1 cellular context compared by ENCODE assay signal in the genomic region with DNA sequence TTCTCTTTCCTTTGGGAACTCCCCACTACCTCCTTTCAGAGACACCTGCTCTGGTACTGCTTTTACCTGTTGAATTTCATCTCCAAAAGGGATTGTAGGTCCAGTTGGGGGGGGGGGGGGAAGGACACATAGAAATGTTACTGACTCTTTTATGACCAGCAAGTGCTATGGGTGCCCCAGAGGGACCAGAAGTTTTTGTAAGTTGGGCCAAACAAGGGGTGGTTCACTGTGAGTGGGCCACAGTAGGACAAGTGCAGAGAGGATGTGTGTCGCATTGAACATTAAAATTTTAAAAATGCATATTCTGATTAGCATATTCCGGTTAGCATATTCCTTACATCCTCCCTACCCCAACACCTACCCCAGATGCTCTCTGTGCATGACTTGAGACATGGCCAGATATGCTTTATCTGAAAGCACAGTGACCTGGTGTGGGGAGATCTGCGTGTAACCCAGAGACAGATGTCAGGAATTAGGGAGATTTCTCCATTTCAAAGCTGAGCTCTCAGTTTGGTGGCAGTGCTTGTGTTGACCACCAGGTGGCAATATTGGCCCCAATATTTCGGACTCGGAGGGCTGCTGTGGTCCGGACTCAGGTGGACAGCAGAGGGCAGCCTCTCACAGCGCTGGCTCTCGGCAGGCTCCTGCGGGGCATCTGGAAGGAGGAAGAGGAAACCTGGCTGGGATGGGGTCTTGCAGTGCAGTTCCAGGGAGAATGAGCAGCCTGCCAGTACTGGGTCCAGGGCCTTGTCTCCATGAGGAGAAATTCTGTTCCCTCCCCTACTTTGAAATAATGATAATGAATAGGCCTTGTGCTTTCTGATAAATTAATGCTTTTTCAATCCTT.
A peak's percentile ranks its signal among the peaks of the same experiment; 100 is the strongest.
TF ChIP-seq lines count a peak whose summit lies in the region.

No MANE protein-coding gene starts in this region.

TF ChIP-seq in HepG2, 621 proteins besides CTCF, POLR2A, EP300 and RAD21 (continued from another document and continues in another):
- TF ChIP-seq, protein P1, sequence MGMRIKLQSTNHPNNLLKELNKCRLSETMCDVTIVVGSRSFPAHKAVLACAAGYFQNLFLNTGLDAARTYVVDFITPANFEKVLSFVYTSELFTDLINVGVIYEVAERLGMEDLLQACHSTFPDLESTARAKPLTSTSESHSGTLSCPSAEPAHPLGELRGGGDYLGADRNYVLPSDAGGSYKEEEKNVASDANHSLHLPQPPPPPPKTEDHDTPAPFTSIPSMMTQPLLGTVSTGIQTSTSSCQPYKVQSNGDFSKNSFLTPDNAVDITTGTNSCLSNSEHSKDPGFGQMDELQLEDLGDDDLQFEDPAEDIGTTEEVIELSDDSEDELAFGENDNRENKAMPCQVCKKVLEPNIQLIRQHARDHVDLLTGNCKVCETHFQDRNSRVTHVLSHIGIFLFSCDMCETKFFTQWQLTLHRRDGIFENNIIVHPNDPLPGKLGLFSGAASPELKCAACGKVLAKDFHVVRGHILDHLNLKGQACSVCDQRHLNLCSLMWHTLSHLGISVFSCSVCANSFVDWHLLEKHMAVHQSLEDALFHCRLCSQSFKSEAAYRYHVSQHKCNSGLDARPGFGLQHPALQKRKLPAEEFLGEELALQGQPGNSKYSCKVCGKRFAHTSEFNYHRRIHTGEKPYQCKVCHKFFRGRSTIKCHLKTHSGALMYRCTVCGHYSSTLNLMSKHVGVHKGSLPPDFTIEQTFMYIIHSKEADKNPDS (CRISPR knock-in tag; IDR thresholded peaks at IDR 0.05) = no peak
- TF ChIP-seq SIN3A (IDR thresholded peaks at IDR 0.05; ENCODE audit: borderline replicate concordance, low read depth, low read length) (no peak), SRSF9 (IDR thresholded peaks at IDR 0.05; ENCODE audit: borderline replicate concordance, insufficient read depth, low read depth, low read length, poor library complexity, severe bottlenecking) (no peak), ZNF607 (CRISPR knock-in tag; IDR thresholded peaks at IDR 0.05; ENCODE audit: borderline replicate concordance) (peak; percentile 79; the same call in 1 of the 2 replicates), SIN3B (IDR thresholded peaks at IDR 0.05; ENCODE audit: low read length) (no peak; the same call in 1 of the 2 replicates), HNF4G (IDR thresholded peaks at IDR 0.05; ENCODE audit: borderline replicate concordance, low read depth, low read length) (no peak), HNF4G (CRISPR knock-in tag; IDR thresholded peaks at IDR 0.05; ENCODE audit: borderline replicate concordance, low read depth) (peak; percentile 18; the same call in 1 of the 2 replicates), KLF11 (CRISPR knock-in tag; IDR thresholded peaks at IDR 0.05) (no peak; the same call in 1 of the 2 replicates), ZNF383 (CRISPR knock-in tag; IDR thresholded peaks at IDR 0.05; ENCODE audit: borderline replicate concordance) (no peak), ONECUT2 (CRISPR knock-in tag; IDR thresholded peaks at IDR 0.05) (peak; percentile 50; the same call in 1 of the 2 replicates), TP53 (CRISPR knock-in tag; conservative IDR thresholded peaks at IDR 0.05) (no peak; the same call in 1 of the 2 replicates), SRY (CRISPR knock-in tag; IDR thresholded peaks at IDR 0.05) (peak; percentile 60; the same call in 1 of the 2 replicates), YY1 (IDR thresholded peaks at IDR 0.05; ENCODE audit: insufficient read depth, insufficient replicate concordance, low read depth, low read length) (peak; percentile 83), RBM22 (optimal IDR thresholded peaks at IDR 0.05; ENCODE audit: low read length) (no peak), ZNF660 (CRISPR knock-in tag; IDR thresholded peaks at IDR 0.05; ENCODE audit: borderline replicate concordance, low read depth) (no peak), WIZ (CRISPR knock-in tag; IDR thresholded peaks at IDR 0.05) (no peak), ZNF136 (CRISPR knock-in tag; IDR thresholded peaks at IDR 0.05; ENCODE audit: low read depth) (0 out of 2 replicates have a peak, but pooled peaks have one; percentile 79), HMG20A (CRISPR knock-in tag; IDR thresholded peaks at IDR 0.05; ENCODE audit: borderline replicate concordance) (no peak), CBX1 (IDR thresholded peaks at IDR 0.05; ENCODE audit: low read depth) (peak; percentile 84), ZNF331 (CRISPR knock-in tag; IDR thresholded peaks at IDR 0.05) (peak; percentile 93), ZNF205 (CRISPR knock-in tag; IDR thresholded peaks at IDR 0.05) (peak; percentile 97), ZNF12 (CRISPR knock-in tag; IDR thresholded peaks at IDR 0.05) (no peak)
- TF ChIP-seq, protein P2, sequence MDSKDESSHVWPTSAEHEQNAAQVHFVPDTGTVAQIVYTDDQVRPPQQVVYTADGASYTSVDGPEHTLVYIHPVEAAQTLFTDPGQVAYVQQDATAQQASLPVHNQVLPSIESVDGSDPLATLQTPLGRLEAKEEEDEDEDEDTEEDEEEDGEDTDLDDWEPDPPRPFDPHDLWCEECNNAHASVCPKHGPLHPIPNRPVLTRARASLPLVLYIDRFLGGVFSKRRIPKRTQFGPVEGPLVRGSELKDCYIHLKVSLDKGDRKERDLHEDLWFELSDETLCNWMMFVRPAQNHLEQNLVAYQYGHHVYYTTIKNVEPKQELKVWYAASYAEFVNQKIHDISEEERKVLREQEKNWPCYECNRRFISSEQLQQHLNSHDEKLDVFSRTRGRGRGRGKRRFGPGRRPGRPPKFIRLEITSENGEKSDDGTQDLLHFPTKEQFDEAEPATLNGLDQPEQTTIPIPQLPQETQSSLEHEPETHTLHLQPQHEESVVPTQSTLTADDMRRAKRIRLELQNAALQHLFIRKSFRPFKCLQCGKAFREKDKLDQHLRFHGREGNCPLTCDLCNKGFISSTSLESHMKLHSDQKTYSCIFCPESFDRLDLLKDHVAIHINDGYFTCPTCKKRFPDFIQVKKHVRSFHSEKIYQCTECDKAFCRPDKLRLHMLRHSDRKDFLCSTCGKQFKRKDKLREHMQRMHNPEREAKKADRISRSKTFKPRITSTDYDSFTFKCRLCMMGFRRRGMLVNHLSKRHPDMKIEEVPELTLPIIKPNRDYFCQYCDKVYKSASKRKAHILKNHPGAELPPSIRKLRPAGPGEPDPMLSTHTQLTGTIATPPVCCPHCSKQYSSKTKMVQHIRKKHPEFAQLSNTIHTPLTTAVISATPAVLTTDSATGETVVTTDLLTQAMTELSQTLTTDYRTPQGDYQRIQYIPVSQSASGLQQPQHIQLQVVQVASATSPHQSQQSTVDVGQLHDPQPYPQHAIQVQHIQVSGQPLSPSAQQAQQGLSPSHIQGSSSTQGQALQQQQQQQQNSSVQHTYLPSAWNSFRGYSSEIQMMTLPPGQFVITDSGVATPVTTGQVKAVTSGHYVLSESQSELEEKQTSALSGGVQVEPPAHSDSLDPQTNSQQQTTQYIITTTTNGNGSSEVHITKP (CRISPR knock-in tag; IDR thresholded peaks at IDR 0.05; ENCODE audit: low read depth) = peak; percentile 82; the same call in 1 of the 2 replicates
- TF ChIP-seq, protein P3, sequence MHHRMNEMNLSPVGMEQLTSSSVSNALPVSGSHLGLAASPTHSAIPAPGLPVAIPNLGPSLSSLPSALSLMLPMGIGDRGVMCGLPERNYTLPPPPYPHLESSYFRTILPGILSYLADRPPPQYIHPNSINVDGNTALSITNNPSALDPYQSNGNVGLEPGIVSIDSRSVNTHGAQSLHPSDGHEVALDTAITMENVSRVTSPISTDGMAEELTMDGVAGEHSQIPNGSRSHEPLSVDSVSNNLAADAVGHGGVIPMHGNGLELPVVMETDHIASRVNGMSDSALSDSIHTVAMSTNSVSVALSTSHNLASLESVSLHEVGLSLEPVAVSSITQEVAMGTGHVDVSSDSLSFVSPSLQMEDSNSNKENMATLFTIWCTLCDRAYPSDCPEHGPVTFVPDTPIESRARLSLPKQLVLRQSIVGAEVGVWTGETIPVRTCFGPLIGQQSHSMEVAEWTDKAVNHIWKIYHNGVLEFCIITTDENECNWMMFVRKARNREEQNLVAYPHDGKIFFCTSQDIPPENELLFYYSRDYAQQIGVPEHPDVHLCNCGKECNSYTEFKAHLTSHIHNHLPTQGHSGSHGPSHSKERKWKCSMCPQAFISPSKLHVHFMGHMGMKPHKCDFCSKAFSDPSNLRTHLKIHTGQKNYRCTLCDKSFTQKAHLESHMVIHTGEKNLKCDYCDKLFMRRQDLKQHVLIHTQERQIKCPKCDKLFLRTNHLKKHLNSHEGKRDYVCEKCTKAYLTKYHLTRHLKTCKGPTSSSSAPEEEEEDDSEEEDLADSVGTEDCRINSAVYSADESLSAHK (CRISPR knock-in tag; IDR thresholded peaks at IDR 0.05; ENCODE audit: borderline replicate concordance) = peak; percentile 71; the same call in 1 of the 2 replicates
- TF ChIP-seq, protein P4, sequence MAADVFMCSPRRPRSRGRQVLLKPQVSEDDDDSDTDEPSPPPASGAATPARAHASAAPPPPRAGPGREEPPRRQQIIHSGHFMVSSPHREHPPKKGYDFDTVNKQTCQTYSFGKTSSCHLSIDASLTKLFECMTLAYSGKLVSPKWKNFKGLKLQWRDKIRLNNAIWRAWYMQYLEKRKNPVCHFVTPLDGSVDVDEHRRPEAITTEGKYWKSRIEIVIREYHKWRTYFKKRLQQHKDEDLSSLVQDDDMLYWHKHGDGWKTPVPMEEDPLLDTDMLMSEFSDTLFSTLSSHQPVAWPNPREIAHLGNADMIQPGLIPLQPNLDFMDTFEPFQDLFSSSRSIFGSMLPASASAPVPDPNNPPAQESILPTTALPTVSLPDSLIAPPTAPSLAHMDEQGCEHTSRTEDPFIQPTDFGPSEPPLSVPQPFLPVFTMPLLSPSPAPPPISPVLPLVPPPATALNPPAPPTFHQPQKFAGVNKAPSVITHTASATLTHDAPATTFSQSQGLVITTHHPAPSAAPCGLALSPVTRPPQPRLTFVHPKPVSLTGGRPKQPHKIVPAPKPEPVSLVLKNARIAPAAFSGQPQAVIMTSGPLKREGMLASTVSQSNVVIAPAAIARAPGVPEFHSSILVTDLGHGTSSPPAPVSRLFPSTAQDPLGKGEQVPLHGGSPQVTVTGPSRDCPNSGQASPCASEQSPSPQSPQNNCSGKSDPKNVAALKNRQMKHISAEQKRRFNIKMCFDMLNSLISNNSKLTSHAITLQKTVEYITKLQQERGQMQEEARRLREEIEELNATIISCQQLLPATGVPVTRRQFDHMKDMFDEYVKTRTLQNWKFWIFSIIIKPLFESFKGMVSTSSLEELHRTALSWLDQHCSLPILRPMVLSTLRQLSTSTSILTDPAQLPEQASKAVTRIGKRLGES (CRISPR knock-in tag; IDR thresholded peaks at IDR 0.05; ENCODE audit: borderline replicate concordance) = no peak
- TF ChIP-seq, protein P5, sequence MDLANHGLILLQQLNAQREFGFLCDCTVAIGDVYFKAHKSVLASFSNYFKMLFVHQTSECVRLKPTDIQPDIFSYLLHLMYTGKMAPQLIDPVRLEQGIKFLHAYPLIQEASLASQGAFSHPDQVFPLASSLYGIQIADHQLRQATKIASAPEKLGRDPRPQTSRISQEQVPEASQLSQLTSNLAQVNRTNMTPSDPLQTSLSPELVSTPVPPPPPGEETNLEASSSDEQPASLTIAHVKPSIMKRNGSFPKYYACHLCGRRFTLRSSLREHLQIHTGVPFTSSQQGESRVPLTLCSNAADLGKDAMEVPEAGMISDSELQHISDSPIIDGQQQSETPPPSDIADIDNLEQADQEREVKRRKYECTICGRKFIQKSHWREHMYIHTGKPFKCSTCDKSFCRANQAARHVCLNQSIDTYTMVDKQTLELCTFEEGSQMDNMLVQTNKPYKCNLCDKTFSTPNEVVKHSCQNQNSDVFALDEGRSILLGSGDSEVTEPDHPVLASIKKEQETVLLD (CRISPR knock-in tag; IDR thresholded peaks at IDR 0.05; ENCODE audit: low read depth) = no peak
- TF ChIP-seq, protein P6, sequence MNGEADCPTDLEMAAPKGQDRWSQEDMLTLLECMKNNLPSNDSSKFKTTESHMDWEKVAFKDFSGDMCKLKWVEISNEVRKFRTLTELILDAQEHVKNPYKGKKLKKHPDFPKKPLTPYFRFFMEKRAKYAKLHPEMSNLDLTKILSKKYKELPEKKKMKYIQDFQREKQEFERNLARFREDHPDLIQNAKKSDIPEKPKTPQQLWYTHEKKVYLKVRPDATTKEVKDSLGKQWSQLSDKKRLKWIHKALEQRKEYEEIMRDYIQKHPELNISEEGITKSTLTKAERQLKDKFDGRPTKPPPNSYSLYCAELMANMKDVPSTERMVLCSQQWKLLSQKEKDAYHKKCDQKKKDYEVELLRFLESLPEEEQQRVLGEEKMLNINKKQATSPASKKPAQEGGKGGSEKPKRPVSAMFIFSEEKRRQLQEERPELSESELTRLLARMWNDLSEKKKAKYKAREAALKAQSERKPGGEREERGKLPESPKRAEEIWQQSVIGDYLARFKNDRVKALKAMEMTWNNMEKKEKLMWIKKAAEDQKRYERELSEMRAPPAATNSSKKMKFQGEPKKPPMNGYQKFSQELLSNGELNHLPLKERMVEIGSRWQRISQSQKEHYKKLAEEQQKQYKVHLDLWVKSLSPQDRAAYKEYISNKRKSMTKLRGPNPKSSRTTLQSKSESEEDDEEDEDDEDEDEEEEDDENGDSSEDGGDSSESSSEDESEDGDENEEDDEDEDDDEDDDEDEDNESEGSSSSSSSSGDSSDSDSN (CRISPR knock-in tag; IDR thresholded peaks at IDR 0.05) = no peak
- TF ChIP-seq, protein P7, sequence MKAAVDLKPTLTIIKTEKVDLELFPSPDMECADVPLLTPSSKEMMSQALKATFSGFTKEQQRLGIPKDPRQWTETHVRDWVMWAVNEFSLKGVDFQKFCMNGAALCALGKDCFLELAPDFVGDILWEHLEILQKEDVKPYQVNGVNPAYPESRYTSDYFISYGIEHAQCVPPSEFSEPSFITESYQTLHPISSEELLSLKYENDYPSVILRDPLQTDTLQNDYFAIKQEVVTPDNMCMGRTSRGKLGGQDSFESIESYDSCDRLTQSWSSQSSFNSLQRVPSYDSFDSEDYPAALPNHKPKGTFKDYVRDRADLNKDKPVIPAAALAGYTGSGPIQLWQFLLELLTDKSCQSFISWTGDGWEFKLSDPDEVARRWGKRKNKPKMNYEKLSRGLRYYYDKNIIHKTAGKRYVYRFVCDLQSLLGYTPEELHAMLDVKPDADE (CRISPR knock-in tag; IDR thresholded peaks at IDR 0.05) = no peak
- TF ChIP-seq, protein P8, sequence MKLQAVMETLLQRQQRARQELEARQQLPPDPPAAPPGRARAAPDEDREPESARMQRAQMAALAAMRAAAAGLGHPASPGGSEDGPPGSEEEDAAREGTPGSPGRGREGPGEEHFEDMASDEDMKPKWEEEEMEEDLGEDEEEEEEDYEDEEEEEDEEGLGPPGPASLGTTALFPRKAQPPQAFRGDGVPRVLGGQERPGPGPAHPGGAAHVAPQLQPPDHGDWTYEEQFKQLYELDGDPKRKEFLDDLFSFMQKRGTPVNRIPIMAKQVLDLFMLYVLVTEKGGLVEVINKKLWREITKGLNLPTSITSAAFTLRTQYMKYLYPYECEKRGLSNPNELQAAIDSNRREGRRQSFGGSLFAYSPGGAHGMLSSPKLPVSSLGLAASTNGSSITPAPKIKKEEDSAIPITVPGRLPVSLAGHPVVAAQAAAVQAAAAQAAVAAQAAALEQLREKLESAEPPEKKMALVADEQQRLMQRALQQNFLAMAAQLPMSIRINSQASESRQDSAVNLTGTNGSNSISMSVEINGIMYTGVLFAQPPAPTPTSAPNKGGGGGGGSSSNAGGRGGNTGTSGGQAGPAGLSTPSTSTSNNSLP (IDR thresholded peaks at IDR 0.05; ENCODE audit: low read depth, low read length) = no peak; the same call in 1 of the 2 replicates
- TF ChIP-seq, protein P9, sequence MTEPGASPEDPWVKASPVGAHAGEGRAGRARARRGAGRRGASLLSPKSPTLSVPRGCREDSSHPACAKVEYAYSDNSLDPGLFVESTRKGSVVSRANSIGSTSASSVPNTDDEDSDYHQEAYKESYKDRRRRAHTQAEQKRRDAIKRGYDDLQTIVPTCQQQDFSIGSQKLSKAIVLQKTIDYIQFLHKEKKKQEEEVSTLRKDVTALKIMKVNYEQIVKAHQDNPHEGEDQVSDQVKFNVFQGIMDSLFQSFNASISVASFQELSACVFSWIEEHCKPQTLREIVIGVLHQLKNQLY (CRISPR knock-in tag; IDR thresholded peaks at IDR 0.05) = peak; percentile 43; the same call in 1 of the 2 replicates
